ENCODE assay signal across 1 cellular context in genomic region chr4:36243355-36244256, GRCh38.
TF ChIP-seq lines count a peak whose summit lies in the region.

No MANE protein-coding gene starts in this region.

TF ChIP-seq in GM12878, 131 proteins besides CTCF, POLR2A, EP300 and RAD21:
- TF ChIP-seq EGR1 (IDR thresholded peaks at IDR 0.05; ENCODE audit: borderline replicate concordance in 1 of 2, low read depth in 2 of 2, low read length in 2 of 2) (peak in 1 of 2 experiments; percentile 29; a peak in 1 of 3 replicates), POU2F2 (IDR thresholded peaks at IDR 0.05; ENCODE audit: borderline replicate concordance, low read depth, low read length) (0 out of 3 replicates have a peak, but pooled peaks have one; percentile 10), RELB (IDR thresholded peaks at IDR 0.05; ENCODE audit: low read depth) (0 out of 2 replicates have a peak, but pooled peaks have one; percentile 26), NBN (IDR thresholded peaks at IDR 0.05) (no peak), ZNF274 (IDR thresholded peaks at IDR 0.05; ENCODE audit: insufficient read depth, insufficient read length) (no peak), HCFC1 (IDR thresholded peaks at IDR 0.05; ENCODE audit: low read length) (no peak), PML (IDR thresholded peaks at IDR 0.05; ENCODE audit: low read length) (peak; percentile 7; the same call in 1 of the 2 replicates), MTA2 (IDR thresholded peaks at IDR 0.05; ENCODE audit: low read depth) (peak; percentile 39; the same call in 1 of the 2 replicates), ASH2L (IDR thresholded peaks at IDR 0.05; ENCODE audit: borderline replicate concordance, low read depth) (0 out of 2 replicates have a peak, but pooled peaks have one; percentile 20), HSF1 (IDR thresholded peaks at IDR 0.05; ENCODE audit: low read depth, low read length) (no peak), IKZF2 (IDR thresholded peaks at IDR 0.05) (peak; percentile 39 to 68), MTA3 (IDR thresholded peaks at IDR 0.05; ENCODE audit: borderline replicate concordance, low read length) (0 out of 2 replicates have a peak, but pooled peaks have one; percentile 63), ZBTB40 (IDR thresholded peaks at IDR 0.05; ENCODE audit: borderline replicate concordance) (peak; percentile 23; the same call in 1 of the 2 replicates), MAX (IDR thresholded peaks at IDR 0.05; ENCODE audit: low read depth, low read length) (0 out of 2 replicates have a peak, but pooled peaks have one; percentile 4), ZNF384 (IDR thresholded peaks at IDR 0.05; ENCODE audit: borderline replicate concordance, low read depth, low read length) (peak; percentile 34; the same call in 1 of the 2 replicates), ZBED1 (IDR thresholded peaks at IDR 0.05; ENCODE audit: borderline replicate concordance) (no peak), NFIC (IDR thresholded peaks at IDR 0.05; ENCODE audit: low read depth, low read length) (peak; percentile 18; the same call in 1 of the 2 replicates), MLLT1 (IDR thresholded peaks at IDR 0.05) (0 out of 2 replicates have a peak, but pooled peaks have one; percentile 19), EED (IDR thresholded peaks at IDR 0.05; ENCODE audit: low read depth) (peak; percentile 72)
